In genomic region chr5:417301-417700, GRCh38 we compare ENCODE assay signal across 1 cellular context.
TF ChIP-seq lines count a peak whose summit lies in the region.

No MANE protein-coding gene starts in this region.

TF ChIP-seq in endothelial cell of umbilical vein, 7 proteins besides CTCF, POLR2A, EP300 and RAD21:
- TF ChIP-seq GATA2 (IDR thresholded peaks at IDR 0.05; ENCODE audit: insufficient read depth, insufficient read length, low read depth, low read length) (no peak), EZH2 (IDR thresholded peaks at IDR 0.05; ENCODE audit: borderline replicate concordance, low read depth, low read length, severe bottlenecking) (no peak), MAX (IDR thresholded peaks at IDR 0.05; ENCODE audit: insufficient read depth, insufficient read length) (no peak), JUN (IDR thresholded peaks at IDR 0.05; ENCODE audit: borderline replicate concordance, insufficient read depth, insufficient read length, low read depth) (no peak), MYC (IDR thresholded peaks at IDR 0.05; ENCODE audit: low read depth, low read length) (no peak), FOS (IDR thresholded peaks at IDR 0.05; ENCODE audit: borderline replicate concordance, insufficient read depth, low read length) (no peak), POLR2AphosphoS5 (IDR thresholded peaks at IDR 0.05; ENCODE audit: insufficient read depth, low read depth, low read length) (no peak)
